In the genomic region with DNA sequence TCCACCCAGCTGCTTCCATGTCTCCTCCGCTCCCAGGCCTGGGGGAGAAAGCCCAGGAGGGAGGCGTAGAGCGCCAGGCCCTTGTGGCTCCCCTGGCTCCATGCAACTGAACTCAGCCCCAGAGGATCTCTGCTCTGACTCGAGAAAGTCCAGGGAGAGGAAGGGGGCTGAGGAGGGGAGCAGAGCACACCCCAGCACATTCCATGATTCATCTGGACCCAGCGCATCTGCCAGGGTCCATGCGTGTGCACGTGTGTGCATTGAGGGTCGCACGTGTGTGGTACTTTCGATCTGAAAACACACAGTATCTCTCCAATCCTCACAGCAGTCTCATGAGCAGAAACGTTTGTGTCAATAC, we compare ENCODE assay signal across 3 cellular contexts.
TF ChIP-seq lines count a peak whose summit lies in the region.

No MANE protein-coding gene starts in this region.

TF ChIP-seq in SK-N-SH, 30 proteins besides CTCF, POLR2A, EP300 and RAD21 (continued from another document):
- TF ChIP-seq, protein P1, sequence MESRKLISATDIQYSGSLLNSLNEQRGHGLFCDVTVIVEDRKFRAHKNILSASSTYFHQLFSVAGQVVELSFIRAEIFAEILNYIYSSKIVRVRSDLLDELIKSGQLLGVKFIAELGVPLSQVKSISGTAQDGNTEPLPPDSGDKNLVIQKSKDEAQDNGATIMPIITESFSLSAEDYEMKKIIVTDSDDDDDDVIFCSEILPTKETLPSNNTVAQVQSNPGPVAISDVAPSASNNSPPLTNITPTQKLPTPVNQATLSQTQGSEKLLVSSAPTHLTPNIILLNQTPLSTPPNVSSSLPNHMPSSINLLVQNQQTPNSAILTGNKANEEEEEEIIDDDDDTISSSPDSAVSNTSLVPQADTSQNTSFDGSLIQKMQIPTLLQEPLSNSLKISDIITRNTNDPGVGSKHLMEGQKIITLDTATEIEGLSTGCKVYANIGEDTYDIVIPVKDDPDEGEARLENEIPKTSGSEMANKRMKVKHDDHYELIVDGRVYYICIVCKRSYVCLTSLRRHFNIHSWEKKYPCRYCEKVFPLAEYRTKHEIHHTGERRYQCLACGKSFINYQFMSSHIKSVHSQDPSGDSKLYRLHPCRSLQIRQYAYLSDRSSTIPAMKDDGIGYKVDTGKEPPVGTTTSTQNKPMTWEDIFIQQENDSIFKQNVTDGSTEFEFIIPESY (IDR thresholded peaks at IDR 0.05; ENCODE audit: borderline replicate concordance, low read depth), result no peak
- TF ChIP-seq ELF1 (IDR thresholded peaks at IDR 0.05) (no peak), MEF2A (IDR thresholded peaks at IDR 0.05; ENCODE audit: borderline replicate concordance, low read depth) (no peak), JUND (IDR thresholded peaks at IDR 0.05) (no peak), NFIC (IDR thresholded peaks at IDR 0.05; ENCODE audit: borderline replicate concordance) (no peak), MXI1 (IDR thresholded peaks at IDR 0.05; ENCODE audit: low read depth, low read length) (no peak), FOXJ3 (CRISPR knock-in tag; IDR thresholded peaks at IDR 0.05) (no peak), SIN3A (IDR thresholded peaks at IDR 0.05; ENCODE audit: borderline replicate concordance, low read depth, low read length) (no peak), FOSL2 (IDR thresholded peaks at IDR 0.05; ENCODE audit: borderline replicate concordance, low read depth) (no peak), TCF12 (IDR thresholded peaks at IDR 0.05) (no peak), CHD2 (IDR thresholded peaks at IDR 0.05; ENCODE audit: low read length, partially characterized antibody) (no peak), RCOR1 (IDR thresholded peaks at IDR 0.05; ENCODE audit: low read length) (no peak), YY1 (IDR thresholded peaks at IDR 0.05; ENCODE audit: low read depth) (no peak)
- TF ChIP-seq, protein P2, sequence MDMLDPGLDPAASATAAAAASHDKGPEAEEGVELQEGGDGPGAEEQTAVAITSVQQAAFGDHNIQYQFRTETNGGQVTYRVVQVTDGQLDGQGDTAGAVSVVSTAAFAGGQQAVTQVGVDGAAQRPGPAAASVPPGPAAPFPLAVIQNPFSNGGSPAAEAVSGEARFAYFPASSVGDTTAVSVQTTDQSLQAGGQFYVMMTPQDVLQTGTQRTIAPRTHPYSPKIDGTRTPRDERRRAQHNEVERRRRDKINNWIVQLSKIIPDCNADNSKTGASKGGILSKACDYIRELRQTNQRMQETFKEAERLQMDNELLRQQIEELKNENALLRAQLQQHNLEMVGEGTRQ (IDR thresholded peaks at IDR 0.05; ENCODE audit: borderline replicate concordance, low read depth, low read length), result no peak
- TF ChIP-seq, protein P3, sequence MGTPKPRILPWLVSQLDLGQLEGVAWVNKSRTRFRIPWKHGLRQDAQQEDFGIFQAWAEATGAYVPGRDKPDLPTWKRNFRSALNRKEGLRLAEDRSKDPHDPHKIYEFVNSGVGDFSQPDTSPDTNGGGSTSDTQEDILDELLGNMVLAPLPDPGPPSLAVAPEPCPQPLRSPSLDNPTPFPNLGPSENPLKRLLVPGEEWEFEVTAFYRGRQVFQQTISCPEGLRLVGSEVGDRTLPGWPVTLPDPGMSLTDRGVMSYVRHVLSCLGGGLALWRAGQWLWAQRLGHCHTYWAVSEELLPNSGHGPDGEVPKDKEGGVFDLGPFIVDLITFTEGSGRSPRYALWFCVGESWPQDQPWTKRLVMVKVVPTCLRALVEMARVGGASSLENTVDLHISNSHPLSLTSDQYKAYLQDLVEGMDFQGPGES (IDR thresholded peaks at IDR 0.05; ENCODE audit: low read depth, low read length), result no peak

TF ChIP-seq in SK-N-SH treated with all-trans-retinoic acid at 6 μM for 48 hours, 23 proteins besides CTCF, POLR2A, EP300 and RAD21 (continued from another document and continues in another):
- TF ChIP-seq, protein P4, sequence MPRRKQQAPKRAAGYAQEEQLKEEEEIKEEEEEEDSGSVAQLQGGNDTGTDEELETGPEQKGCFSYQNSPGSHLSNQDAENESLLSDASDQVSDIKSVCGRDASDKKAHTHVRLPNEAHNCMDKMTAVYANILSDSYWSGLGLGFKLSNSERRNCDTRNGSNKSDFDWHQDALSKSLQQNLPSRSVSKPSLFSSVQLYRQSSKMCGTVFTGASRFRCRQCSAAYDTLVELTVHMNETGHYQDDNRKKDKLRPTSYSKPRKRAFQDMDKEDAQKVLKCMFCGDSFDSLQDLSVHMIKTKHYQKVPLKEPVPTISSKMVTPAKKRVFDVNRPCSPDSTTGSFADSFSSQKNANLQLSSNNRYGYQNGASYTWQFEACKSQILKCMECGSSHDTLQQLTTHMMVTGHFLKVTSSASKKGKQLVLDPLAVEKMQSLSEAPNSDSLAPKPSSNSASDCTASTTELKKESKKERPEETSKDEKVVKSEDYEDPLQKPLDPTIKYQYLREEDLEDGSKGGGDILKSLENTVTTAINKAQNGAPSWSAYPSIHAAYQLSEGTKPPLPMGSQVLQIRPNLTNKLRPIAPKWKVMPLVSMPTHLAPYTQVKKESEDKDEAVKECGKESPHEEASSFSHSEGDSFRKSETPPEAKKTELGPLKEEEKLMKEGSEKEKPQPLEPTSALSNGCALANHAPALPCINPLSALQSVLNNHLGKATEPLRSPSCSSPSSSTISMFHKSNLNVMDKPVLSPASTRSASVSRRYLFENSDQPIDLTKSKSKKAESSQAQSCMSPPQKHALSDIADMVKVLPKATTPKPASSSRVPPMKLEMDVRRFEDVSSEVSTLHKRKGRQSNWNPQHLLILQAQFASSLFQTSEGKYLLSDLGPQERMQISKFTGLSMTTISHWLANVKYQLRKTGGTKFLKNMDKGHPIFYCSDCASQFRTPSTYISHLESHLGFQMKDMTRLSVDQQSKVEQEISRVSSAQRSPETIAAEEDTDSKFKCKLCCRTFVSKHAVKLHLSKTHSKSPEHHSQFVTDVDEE (CRISPR knock-in tag; IDR thresholded peaks at IDR 0.05), result no peak
- TF ChIP-seq, protein P5, sequence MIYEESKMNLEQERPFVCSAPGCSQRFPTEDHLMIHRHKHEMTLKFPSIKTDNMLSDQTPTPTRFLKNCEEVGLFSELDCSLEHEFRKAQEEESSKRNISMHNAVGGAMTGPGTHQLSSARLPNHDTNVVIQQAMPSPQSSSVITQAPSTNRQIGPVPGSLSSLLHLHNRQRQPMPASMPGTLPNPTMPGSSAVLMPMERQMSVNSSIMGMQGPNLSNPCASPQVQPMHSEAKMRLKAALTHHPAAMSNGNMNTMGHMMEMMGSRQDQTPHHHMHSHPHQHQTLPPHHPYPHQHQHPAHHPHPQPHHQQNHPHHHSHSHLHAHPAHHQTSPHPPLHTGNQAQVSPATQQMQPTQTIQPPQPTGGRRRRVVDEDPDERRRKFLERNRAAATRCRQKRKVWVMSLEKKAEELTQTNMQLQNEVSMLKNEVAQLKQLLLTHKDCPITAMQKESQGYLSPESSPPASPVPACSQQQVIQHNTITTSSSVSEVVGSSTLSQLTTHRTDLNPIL (CRISPR knock-in tag; IDR thresholded peaks at IDR 0.05; ENCODE audit: low read depth), result no peak
- TF ChIP-seq PPARA (CRISPR knock-in tag; IDR thresholded peaks at IDR 0.05; ENCODE audit: borderline replicate concordance) (no peak), ZFP30 (CRISPR knock-in tag; IDR thresholded peaks at IDR 0.05) (no peak), RARB (CRISPR knock-in tag; IDR thresholded peaks at IDR 0.05) (no peak), OSR1 (CRISPR knock-in tag; IDR thresholded peaks at IDR 0.05) (no peak), ESRRG (CRISPR knock-in tag; IDR thresholded peaks at IDR 0.05) (no peak)
- TF ChIP-seq, protein P6, sequence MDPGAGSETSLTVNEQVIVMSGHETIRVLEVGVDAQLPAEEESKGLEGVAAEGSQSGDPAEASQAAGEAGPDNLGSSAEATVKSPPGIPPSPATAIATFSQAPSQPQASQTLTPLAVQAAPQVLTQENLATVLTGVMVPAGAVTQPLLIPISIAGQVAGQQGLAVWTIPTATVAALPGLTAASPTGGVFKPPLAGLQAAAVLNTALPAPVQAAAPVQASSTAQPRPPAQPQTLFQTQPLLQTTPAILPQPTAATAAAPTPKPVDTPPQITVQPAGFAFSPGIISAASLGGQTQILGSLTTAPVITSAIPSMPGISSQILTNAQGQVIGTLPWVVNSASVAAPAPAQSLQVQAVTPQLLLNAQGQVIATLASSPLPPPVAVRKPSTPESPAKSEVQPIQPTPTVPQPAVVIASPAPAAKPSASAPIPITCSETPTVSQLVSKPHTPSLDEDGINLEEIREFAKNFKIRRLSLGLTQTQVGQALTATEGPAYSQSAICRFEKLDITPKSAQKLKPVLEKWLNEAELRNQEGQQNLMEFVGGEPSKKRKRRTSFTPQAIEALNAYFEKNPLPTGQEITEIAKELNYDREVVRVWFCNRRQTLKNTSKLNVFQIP (CRISPR knock-in tag; IDR thresholded peaks at IDR 0.05; ENCODE audit: borderline replicate concordance, low read depth), result no peak
- TF ChIP-seq, protein P7, sequence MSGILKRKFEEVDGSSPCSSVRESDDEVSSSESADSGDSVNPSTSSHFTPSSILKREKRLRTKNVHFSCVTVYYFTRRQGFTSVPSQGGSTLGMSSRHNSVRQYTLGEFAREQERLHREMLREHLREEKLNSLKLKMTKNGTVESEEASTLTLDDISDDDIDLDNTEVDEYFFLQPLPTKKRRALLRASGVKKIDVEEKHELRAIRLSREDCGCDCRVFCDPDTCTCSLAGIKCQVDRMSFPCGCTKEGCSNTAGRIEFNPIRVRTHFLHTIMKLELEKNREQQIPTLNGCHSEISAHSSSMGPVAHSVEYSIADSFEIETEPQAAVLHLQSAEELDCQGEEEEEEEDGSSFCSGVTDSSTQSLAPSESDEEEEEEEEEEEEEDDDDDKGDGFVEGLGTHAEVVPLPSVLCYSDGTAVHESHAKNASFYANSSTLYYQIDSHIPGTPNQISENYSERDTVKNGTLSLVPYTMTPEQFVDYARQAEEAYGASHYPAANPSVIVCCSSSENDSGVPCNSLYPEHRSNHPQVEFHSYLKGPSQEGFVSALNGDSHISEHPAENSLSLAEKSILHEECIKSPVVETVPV (CRISPR knock-in tag; IDR thresholded peaks at IDR 0.05), result no peak

TF ChIP-seq in K562, 482 proteins besides CTCF, POLR2A, EP300 and RAD21 (continued from another document):
- TF ChIP-seq, protein P8, sequence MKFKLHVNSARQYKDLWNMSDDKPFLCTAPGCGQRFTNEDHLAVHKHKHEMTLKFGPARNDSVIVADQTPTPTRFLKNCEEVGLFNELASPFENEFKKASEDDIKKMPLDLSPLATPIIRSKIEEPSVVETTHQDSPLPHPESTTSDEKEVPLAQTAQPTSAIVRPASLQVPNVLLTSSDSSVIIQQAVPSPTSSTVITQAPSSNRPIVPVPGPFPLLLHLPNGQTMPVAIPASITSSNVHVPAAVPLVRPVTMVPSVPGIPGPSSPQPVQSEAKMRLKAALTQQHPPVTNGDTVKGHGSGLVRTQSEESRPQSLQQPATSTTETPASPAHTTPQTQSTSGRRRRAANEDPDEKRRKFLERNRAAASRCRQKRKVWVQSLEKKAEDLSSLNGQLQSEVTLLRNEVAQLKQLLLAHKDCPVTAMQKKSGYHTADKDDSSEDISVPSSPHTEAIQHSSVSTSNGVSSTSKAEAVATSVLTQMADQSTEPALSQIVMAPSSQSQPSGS (CRISPR knock-in tag; IDR thresholded peaks at IDR 0.05), result no peak
- TF ChIP-seq, protein P1 (CRISPR knock-in tag; IDR thresholded peaks at IDR 0.05), result peak; percentile 94
- TF ChIP-seq, protein P9, sequence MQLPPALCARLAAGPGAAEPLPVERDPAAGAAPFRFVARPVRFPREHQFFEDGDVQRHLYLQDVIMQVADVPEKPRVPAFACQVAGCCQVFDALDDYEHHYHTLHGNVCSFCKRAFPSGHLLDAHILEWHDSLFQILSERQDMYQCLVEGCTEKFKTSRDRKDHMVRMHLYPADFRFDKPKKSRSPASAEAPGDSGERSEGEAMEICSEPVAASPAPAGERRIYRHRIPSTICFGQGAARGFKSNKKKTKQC (CRISPR knock-in tag; IDR thresholded peaks at IDR 0.05), result 0 out of 2 replicates have a peak, but pooled peaks have one; percentile 24
